Comparison of ENCODE assay signal across 35 cellular contexts in the genomic region with DNA sequence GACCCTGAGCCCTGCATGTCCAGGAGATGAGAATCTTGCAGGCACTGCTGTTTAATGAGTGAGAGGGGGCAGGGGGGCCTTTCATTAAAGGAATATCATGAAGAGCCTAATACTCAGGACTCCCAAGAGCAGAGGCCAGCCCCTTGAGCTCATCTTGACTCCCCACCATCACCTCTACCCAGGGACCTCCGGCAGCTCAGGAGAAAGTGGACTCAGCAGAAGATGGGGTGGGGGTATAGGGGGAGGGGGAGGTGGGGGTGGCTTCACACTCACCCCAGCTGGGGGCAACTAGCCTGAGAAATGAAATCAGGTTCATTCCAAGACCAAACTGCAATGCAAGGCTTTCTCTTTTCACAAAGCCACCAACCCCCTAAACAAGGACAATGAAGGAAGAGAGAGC.
DNase-seq lines count a peak whose midpoint lies in the region; ATAC-seq and TF ChIP-seq lines count a peak whose summit lies in the region.
"Had no signal": no experiment of that assay in that cellular context is flagged by ENCODE, and none has a peak within 500 bp of the region (broad histone marks: within the 10 kb centered on the region; RNA-seq: fewer than 3 reads in every experiment).

No MANE protein-coding gene starts in this region.

- H3K4me1 ChIP-seq in esophagus muscularis mucosa, result no peaks in the 10 kb centered on the region
- H3K4me1 ChIP-seq in smooth muscle cell (ENCODE audit: low read depth), result peaks cover 8% of the 10 kb centered on the region
- H3K4me1 ChIP-seq: A549, BE2C, Caco-2 had no signal

- H3K36me3 Mint-ChIP-seq in neural crest cell (ENCODE audit: low read depth), result no peaks in the 10 kb centered on the region
- H3K36me3 Mint-ChIP-seq in stimulated activated memory B cell treated with anti-CD40 and anti-IgM and Interleukin-4, amounts not matched to agents 10 μg/mL and 1 μg/mL and 100 μg/mL, for 72 hours, result no peaks in the 10 kb centered on the region
- H3K36me3 Mint-ChIP-seq: CD14-positive monocyte; CD4-positive, alpha-beta memory T cell; CD4-positive, CD25-positive, alpha-beta regulatory T cell; CD8-positive, alpha-beta memory T cell; CD8-positive, alpha-beta T cell had no signal

- H3K27ac Mint-ChIP-seq in neural crest cell (ENCODE audit: unreplicated experiment), result peak overlapping the region; percentile 84
- H3K27ac Mint-ChIP-seq in stimulated activated memory B cell treated with anti-CD40 and anti-IgM and Interleukin-4, amounts not matched to agents 10 μg/mL and 1 μg/mL and 100 μg/mL, for 72 hours, result no peak overlapping the region
- H3K27ac Mint-ChIP-seq: B cell; CD14-positive monocyte; CD4-positive, alpha-beta memory T cell; CD4-positive, alpha-beta T cell; CD4-positive, CD25-positive, alpha-beta regulatory T cell; CD8-positive, alpha-beta memory T cell; CD8-positive, alpha-beta T cell had no signal

- DNase-seq in esophagus muscularis mucosa (ENCODE audit: extremely low spot score) (peak; percentile 64), islet precursor cell (peak; percentile 8), neural crest cell (ENCODE audit: low read depth, low spot score) (no peak), iPS-NIHi11 (ENCODE audit: low spot score) (no peak), smooth muscle cell (lab: John Stamatoyannopoulos, UW; ENCODE audit: unreplicated experiment) (no peak), NAMALWA (ENCODE audit: low spot score) (no peak)
- DNase-seq in stimulated activated CD4-positive, alpha-beta T cell treated with anti-CD3 and anti-CD28 coated beads, Interleukin-4, amount 100 ng/mL, for 24 hours, result no peak
- DNase-seq: 8988T; ACHN; AML-193; BE2C; C1 segment of cervical spinal cord; Caco-2; Calu3; CD4-positive, alpha-beta memory T cell; CD4-positive, alpha-beta T cell; CD4-positive, CD25-positive, alpha-beta regulatory T cell; CD8-positive, alpha-beta memory T cell; CD8-positive, alpha-beta T cell; COR-L47; DMS 273 treated with DMSO at 0.1 percent for 48 hours; DMS153; DMS53; DMS79; DMS79 treated with DMSO at 0.1 percent for 48 hours; DND-41; EL had no signal

- ATAC-seq in stimulated activated memory B cell treated with anti-CD40 and anti-IgM and Interleukin-4, amounts not matched to agents 10 μg/mL and 1 μg/mL and 100 μg/mL, for 72 hours, result peak; percentile 39
- ATAC-seq: A549; CD8-positive, alpha-beta T cell had no signal

- H3K4me3 Mint-ChIP-seq in neural crest cell, result no peak overlapping the region
- H3K4me3 Mint-ChIP-seq in stimulated activated memory B cell treated with anti-CD40 and anti-IgM and Interleukin-4, amounts not matched to agents 10 μg/mL and 1 μg/mL and 100 μg/mL, for 72 hours, result no peak overlapping the region
- H3K4me3 Mint-ChIP-seq: B cell; CD14-positive monocyte; CD4-positive, alpha-beta memory T cell; CD4-positive, alpha-beta T cell; CD4-positive, CD25-positive, alpha-beta regulatory T cell; CD8-positive, alpha-beta memory T cell; CD8-positive, alpha-beta T cell had no signal

- no peaks in the 10 kb centered on the region for H3K4me1 Mint-ChIP-seq in neural crest cell
- no peaks in the 10 kb centered on the region for H3K4me1 Mint-ChIP-seq in stimulated activated memory B cell treated with anti-CD40 and anti-IgM and Interleukin-4, amounts not matched to agents 10 μg/mL and 1 μg/mL and 100 μg/mL, for 72 hours
- H3K4me1 Mint-ChIP-seq: B cell; CD14-positive monocyte; CD4-positive, alpha-beta memory T cell; CD4-positive, CD25-positive, alpha-beta regulatory T cell; CD8-positive, alpha-beta memory T cell had no signal

- 100% methylated on average over 1 of the region's 1 CpG for WGBS in esophagus muscularis mucosa
- 85% methylated on average over 1 of the region's 1 CpG for WGBS in smooth muscle cell (ENCODE audit: low lambda C conversion rate)

- H3K27ac ChIP-seq in esophagus muscularis mucosa (replicated peaks in 1 of 4) (no peak overlapping the region), smooth muscle cell (ENCODE audit: low read depth) (no peak overlapping the region)
- H3K27ac ChIP-seq: 22Rv1; A549; BLaER1; BLaER1 treated with 17β-estradiol and CSF1 and Interleukin-3, amounts not matched to agents 10 nM and 100 nM; C4-2B had no signal

- H3K27me3 ChIP-seq in esophagus muscularis mucosa (peaks cover 0 to 20% (median 0%) of the 10 kb centered on the region in 4 donors), smooth muscle cell (ENCODE audit: low read depth) (no peaks in the 10 kb centered on the region)
- H3K27me3 ChIP-seq: BE2C; BLaER1; BLaER1 treated with 17β-estradiol and CSF1 and Interleukin-3, amounts not matched to agents 10 nM and 100 nM had no signal

- no peak for TF ChIP-seq POLR2A in esophagus muscularis mucosa (IDR thresholded peaks at IDR 0.05; ENCODE audit: low read depth)

- no peak for TF ChIP-seq EP300 in esophagus muscularis mucosa (IDR thresholded peaks at IDR 0.05)

- intact Hi-C loops in esophagus muscularis mucosa (cut with DNase I), result no loop called here

- no peaks in the 10 kb centered on the region for H4K20me1 ChIP-seq in smooth muscle cell (ENCODE audit: low read depth)
- H4K20me1 ChIP-seq: BLaER1; BLaER1 treated with 17β-estradiol and CSF1 and Interleukin-3, amounts not matched to agents 10 nM and 100 nM had no signal

- no peak overlapping the region for H3K4me2 ChIP-seq in smooth muscle cell
- H3K4me2 ChIP-seq: A549; BLaER1; BLaER1 treated with 17β-estradiol and CSF1 and Interleukin-3, amounts not matched to agents 10 nM and 100 nM had no signal

- H3K9me3 Mint-ChIP-seq in neural crest cell, result no peaks in the 10 kb centered on the region
- no peaks in the 10 kb centered on the region for H3K9me3 Mint-ChIP-seq in stimulated activated memory B cell treated with anti-CD40 and anti-IgM and Interleukin-4, amounts not matched to agents 10 μg/mL and 1 μg/mL and 100 μg/mL, for 72 hours
- H3K9me3 Mint-ChIP-seq: CD4-positive, alpha-beta T cell had no signal

- no peaks in the 10 kb centered on the region for H3K79me2 ChIP-seq in smooth muscle cell (ENCODE audit: low read depth)

- TF ChIP-seq CTCF in esophagus muscularis mucosa (IDR thresholded peaks at IDR 0.05) (no peak), neural crest cell (conservative IDR thresholded peaks at IDR 0.05) (no peak), smooth muscle cell (IDR thresholded peaks at IDR 0.05; ENCODE audit: borderline replicate concordance, insufficient read depth, poor library complexity, severe bottlenecking) (no peak)

- no peak overlapping the region for H2AFZ ChIP-seq in smooth muscle cell (ENCODE audit: low read depth)

- H3K9ac ChIP-seq in smooth muscle cell (ENCODE audit: low read depth), result no peak overlapping the region
- H3K9ac ChIP-seq: BLaER1; BLaER1 treated with 17β-estradiol and CSF1 and Interleukin-3, amounts not matched to agents 10 nM and 100 nM had no signal

- H3K36me3 ChIP-seq in esophagus muscularis mucosa (no peaks in the 10 kb centered on the region), smooth muscle cell (ENCODE audit: low read depth) (no peaks in the 10 kb centered on the region)
- H3K36me3 ChIP-seq: BE2C; BLaER1; BLaER1 treated with 17β-estradiol and CSF1 and Interleukin-3, amounts not matched to agents 10 nM and 100 nM had no signal

- peaks cover 7% of the 10 kb centered on the region for H3K27me3 Mint-ChIP-seq in neural crest cell (ENCODE audit: low read depth)
- no peaks in the 10 kb centered on the region for H3K27me3 Mint-ChIP-seq in stimulated activated memory B cell treated with anti-CD40 and anti-IgM and Interleukin-4, amounts not matched to agents 10 μg/mL and 1 μg/mL and 100 μg/mL, for 72 hours
- H3K27me3 Mint-ChIP-seq: B cell; CD4-positive, alpha-beta T cell had no signal

- no peaks in the 10 kb centered on the region for H3F3A ChIP-seq in smooth muscle cell (ENCODE audit: low read depth)

- no peak overlapping the region for H3K4me3 ChIP-seq in esophagus muscularis mucosa
- no peak overlapping the region for H3K4me3 ChIP-seq in smooth muscle cell
- H3K4me3 ChIP-seq: A549; BLaER1; BLaER1 treated with 17β-estradiol and CSF1 and Interleukin-3, amounts not matched to agents 10 nM and 100 nM had no signal

- H3K9me3 ChIP-seq in esophagus muscularis mucosa (no peaks in the 10 kb centered on the region), smooth muscle cell (replicated peaks; ENCODE audit: low read depth) (no peaks in the 10 kb centered on the region)
- H3K9me3 ChIP-seq: A549, BE2C, BLaER1, Caco-2 had no signal

Comparison
In these comparisons a context has a peak if more than half of its experiments do, and no peak if none do; other contexts are left out.
1. DNase-seq: peak in esophagus muscularis mucosa (single experiment) and islet precursor cell (single experiment); none in neural crest cell (single experiment), iPS-NIHi11 (single experiment), smooth muscle cell (single experiment), stimulated activated CD4-positive, alpha-beta T cell treated with anti-CD3 and anti-CD28 coated beads, Interleukin-4, amount 100 ng/mL, for 24 hours (single experiment) and NAMALWA (single experiment).